26 cellular contexts compared by ENCODE assay signal in genomic region chr1:109351457-109351856, GRCh38. TPM values are rescaled to one million over a fixed set of nuclear protein-coding genes. Genes with fewer than 3 reads are reported as not detected.
A peak's percentile ranks its signal among the peaks of the same experiment; 100 is the strongest.
DNase-seq lines count a peak whose midpoint lies in the region; ATAC-seq, FAIRE-seq and TF ChIP-seq lines count a peak whose summit lies in the region.
"Had no signal": no experiment of that assay in that cellular context is flagged by ENCODE, and none has a peak within 500 bp of the region (broad histone marks: within the 10 kb centered on the region; RNA-seq: fewer than 3 reads in every experiment).

No MANE protein-coding gene starts in this region.

- no peak overlapping the region for H3K56ac ChIP-seq in H9 (ENCODE audit: insufficient read length, low read depth, low read length)

- CTCF ChIA-PET in CD8-positive, alpha-beta T cell (lab: Charles Lee), result interaction anchor here (1.4 kb wide), 1 partner anchor 31 kb away, joined by 5 read pairs; no protein-coding TSS in a partner anchor

- H2BK20ac ChIP-seq in H9 (ENCODE audit: low read depth, low read length, poor library complexity, severe bottlenecking), result no peak overlapping the region

- H3K27me3 Mint-ChIP-seq in H9 (ENCODE audit: low read depth), result no peaks in the 10 kb centered on the region
- H3K27me3 Mint-ChIP-seq in CD8-positive, alpha-beta T cell (ENCODE audit: low read depth), result no peaks in the 10 kb centered on the region

- H2BK5ac ChIP-seq in H9 (ENCODE audit: insufficient read length, low read length), result no peak overlapping the region

- no peak overlapping the region for H3K27ac ChIP-seq in H9 (ENCODE audit: insufficient read length, low read depth, low read length)
- H3K27ac ChIP-seq in colonic mucosa, result peak overlapping the region; percentile 1
- peak overlapping the region; percentile 16 to 63 for H3K27ac ChIP-seq in small intestine (ENCODE audit: low read depth in 1 of 2, low read length in 1 of 2)
- H3K27ac ChIP-seq in effector memory CD4-positive, alpha-beta T cell (ENCODE audit: insufficient read depth, low read length, poor library complexity, severe bottlenecking), result no peak overlapping the region
- no peak overlapping the region for H3K27ac ChIP-seq in CD8-positive, alpha-beta T cell (ENCODE audit: low read depth, low read length)
- H3K27ac ChIP-seq: SJSA1 had no signal

- H3K4me1 Mint-ChIP-seq in H9, result peaks cover 2 to 5% of the 10 kb centered on the region in 2 experiments; a peak in 3 of 4 replicates
- no peaks in the 10 kb centered on the region for H3K4me1 Mint-ChIP-seq in CD8-positive, alpha-beta T cell (ENCODE audit: low read depth)

- no peak overlapping the region for H3K4me2 ChIP-seq in H9 (ENCODE audit: insufficient read depth, insufficient read length, low read length)

- no peak overlapping the region for H4K91ac ChIP-seq in H9 (ENCODE audit: insufficient read length, low read depth, low read length)

- no peak overlapping the region for H4K5ac ChIP-seq in H9 (ENCODE audit: insufficient read length, low read depth, low read length)

- no peaks in the 10 kb centered on the region for H3K23me2 ChIP-seq in H9 (ENCODE audit: insufficient read length, low read depth, low read length, poor library complexity, severe bottlenecking)

- H3K9me3 ChIP-seq in H9 (ENCODE audit: control insufficient read depth, low read depth, low read length) (no peaks in the 10 kb centered on the region), colonic mucosa (no peaks in the 10 kb centered on the region), small intestine (ENCODE audit: control insufficient read depth, low read depth) (no peaks in the 10 kb centered on the region)
- no peaks in the 10 kb centered on the region for H3K9me3 ChIP-seq in effector memory CD4-positive, alpha-beta T cell (ENCODE audit: control insufficient read depth, low read length)
- no peaks in the 10 kb centered on the region for H3K9me3 ChIP-seq in CD8-positive, alpha-beta T cell (ENCODE audit: low read length)
- H3K9me3 ChIP-seq: SJSA1 had no signal

- H2BK120ac ChIP-seq in H9 (ENCODE audit: low read depth, low read length, poor library complexity, severe bottlenecking), result no peak overlapping the region

- POLR2A ChIA-PET in CD8-positive, alpha-beta T cell (lab: Charles Lee), result no interaction called here

- H3T11ph ChIP-seq in H9 (ENCODE audit: low read length), result no peak overlapping the region

- H2BK12ac ChIP-seq in H9 (ENCODE audit: insufficient read length, low read depth, low read length), result no peak overlapping the region

- H3K9ac ChIP-seq in H9 (ENCODE audit: extremely low read depth, insufficient read length, low read length), result no peak overlapping the region
- H3K9ac ChIP-seq in colonic mucosa (ENCODE audit: low read depth in 2 of 2, low read length in 2 of 2), result peak overlapping the region in 1 of 2 donors; percentile 59

- H3K9me3 Mint-ChIP-seq in H9, result no peaks in the 10 kb centered on the region; a peak in 1 of 5 replicates
- no peaks in the 10 kb centered on the region for H3K9me3 Mint-ChIP-seq in CD8-positive, alpha-beta T cell

- no CpG with 5 or more reads among the region's 5 CpGs for WGBS in H9 (ENCODE audit: extremely low coverage, insufficient read length, low lambda C conversion rate)
- 18 to 66% (median 38%) methylated on average over 5 of the region's 5 CpGs for WGBS in small intestine, 3 donors

- H4K20me1 ChIP-seq in H9 (ENCODE audit: control insufficient read depth, insufficient read depth, insufficient read length), result no peaks in the 10 kb centered on the region

- no peak overlapping the region for H2AFZ ChIP-seq in H9 (ENCODE audit: low read length)

- H3K14ac ChIP-seq in H9 (ENCODE audit: insufficient read depth, low read length), result no peak overlapping the region

- H2BK15ac ChIP-seq in H9 (ENCODE audit: low read depth, low read length), result no peak overlapping the region

- peaks cover 3 to 49% (median 43%) of the 10 kb centered on the region in 3 experiments for H3K36me3 Mint-ChIP-seq in H9 (ENCODE audit: insufficient read depth in 1 of 3, low read depth in 3 of 3)
- no peaks in the 10 kb centered on the region for H3K36me3 Mint-ChIP-seq in CD8-positive, alpha-beta T cell

- no peaks in the 10 kb centered on the region for H3K27me3 ChIP-seq in H9 (ENCODE audit: insufficient read depth, low read length)
- no peaks in the 10 kb centered on the region for H3K27me3 ChIP-seq in colonic mucosa
- no peaks in the 10 kb centered on the region for H3K27me3 ChIP-seq in small intestine (ENCODE audit: control insufficient read depth in 2 of 2, insufficient read depth in 2 of 2, low read length in 2 of 2)
- H3K27me3 ChIP-seq in effector memory CD4-positive, alpha-beta T cell (replicated peaks; ENCODE audit: control insufficient read depth, insufficient read depth, low read length, poor library complexity, severe bottlenecking), result no peaks in the 10 kb centered on the region
- no peaks in the 10 kb centered on the region for H3K27me3 ChIP-seq in CD8-positive, alpha-beta T cell (ENCODE audit: insufficient read depth, low read length)
- H3K27me3 ChIP-seq: SJSA1 had no signal

- TF ChIP-seq CTCF in H9 (conservative IDR thresholded peaks at IDR 0.05), result no peak
- no peak for TF ChIP-seq CTCF in colonic mucosa (IDR thresholded peaks at IDR 0.05)
- TF ChIP-seq CTCF in CD8-positive, alpha-beta T cell (IDR thresholded peaks at IDR 0.05), result no peak

- no peak overlapping the region for H3K23ac ChIP-seq in H9 (ENCODE audit: insufficient read length, low read depth, low read length)

- H2AK5ac ChIP-seq in H9 (ENCODE audit: insufficient read length, low read length), result no peak overlapping the region

- H3K36me3 ChIP-seq in colonic mucosa (no peaks in the 10 kb centered on the region), small intestine (ENCODE audit: control insufficient read depth in 2 of 2, insufficient read depth in 2 of 2, low read length in 2 of 2) (peaks cover 0 to 1% of the 10 kb centered on the region in 2 donors)
- H3K36me3 ChIP-seq in effector memory CD4-positive, alpha-beta T cell (ENCODE audit: control insufficient read depth, insufficient read depth, low read length), result no peaks in the 10 kb centered on the region
- H3K36me3 ChIP-seq in CD8-positive, alpha-beta T cell (ENCODE audit: insufficient read depth, low read length), result no peaks in the 10 kb centered on the region
- H3K36me3 ChIP-seq: SJSA1 had no signal

- H3K79me2 ChIP-seq in H9 (ENCODE audit: insufficient read depth, low read length), result no peaks in the 10 kb centered on the region

- intact Hi-C loops in colonic mucosa (cut with DNase I) (loop anchor here (5.0 kb wide), 1 partner anchor 41 kb away; no protein-coding TSS in a partner anchor), left colon (cut with DNase I, micrococcal nuclease) (no loop called here)
- intact Hi-C loops in CD8-positive, alpha-beta T cell (cut with DNase I, micrococcal nuclease), result no loop called here

- H3K27ac Mint-ChIP-seq in H9, result no peak overlapping the region; a peak in 1 of 7 replicates
- H3K27ac Mint-ChIP-seq in CD8-positive, alpha-beta T cell, result no peak overlapping the region

- no peak for FAIRE-seq in small intestine (lab: Jason Lieb, UNC)
- FAIRE-seq: G401.6, GM12892 had no signal

- no peak overlapping the region for H3K4me3 Mint-ChIP-seq in H9
- H3K4me3 Mint-ChIP-seq in CD8-positive, alpha-beta T cell, result no peak overlapping the region

- H3K18ac ChIP-seq in H9 (ENCODE audit: insufficient read length, low read depth, low read length), result no peak overlapping the region

- H3K79me1 ChIP-seq in H9 (ENCODE audit: insufficient read depth, low read depth, low read length, poor library complexity, severe bottlenecking), result no peaks in the 10 kb centered on the region

- H3K4me3 ChIP-seq in colonic mucosa, result no peak overlapping the region
- no peak overlapping the region for H3K4me3 ChIP-seq in small intestine (ENCODE audit: low read depth in 1 of 2, low read length in 2 of 2)
- H3K4me3 ChIP-seq in effector memory CD4-positive, alpha-beta T cell (ENCODE audit: insufficient read depth, low read depth, low read length, poor library complexity, severe bottlenecking), result no peak overlapping the region
- H3K4me3 ChIP-seq in CD8-positive, alpha-beta T cell (ENCODE audit: low read depth, low read length), result no peak overlapping the region
- H3K4me3 ChIP-seq: SJSA1 had no signal

- DNase-seq in H9, result no peak
- peak; percentile 65 for DNase-seq in colonic mucosa
- peak; percentile 30 to 65 for DNase-seq in left colon
- DNase-seq in small intestine, result peak; percentile 96
- DNase-seq in effector memory CD4-positive, alpha-beta T cell, result no peak
- DNase-seq in CD8-positive, alpha-beta T cell, result no peak
- DNase-seq: AML-193; C1 segment of cervical spinal cord; GOT3; Kasumi-1; NCI-H1417; NCI-H187 treated with DMSO at 0.1 percent for 48 hours; NCI-H2227 treated with DMSO at 0.1 percent for 48 hours; NCI-H510A; NCI-H748 treated with DMSO at 0.1 percent for 48 hours; NK-92 treated with Interleukin-12 subunit alpha and Interleukin-12 subunit beta, amount 100 ng/mL, for 24 hours had no signal

- peak overlapping the region; percentile 19 for H4K8ac ChIP-seq in H9 (replicated peaks; ENCODE audit: insufficient read length, low read depth, low read length)

- no peak overlapping the region for H3K4ac ChIP-seq in H9 (ENCODE audit: low read depth, low read length)

- ATAC-seq in left colon (peak; percentile 96), HG02798 (IDR thresholded peaks at IDR 0.05; ENCODE audit: poor library complexity, unreplicated experiment) (no peak), GM19452 (IDR thresholded peaks at IDR 0.05; ENCODE audit: unreplicated experiment) (no peak)
- no peak for ATAC-seq in CD8-positive, alpha-beta T cell
- ATAC-seq: HCT116, Panc1 had no signal

- H3K4me1 ChIP-seq in H9 (ENCODE audit: insufficient read depth, low read length), result no peaks in the 10 kb centered on the region
- peaks cover 3% of the 10 kb centered on the region for H3K4me1 ChIP-seq in colonic mucosa
- H3K4me1 ChIP-seq in small intestine (ENCODE audit: control insufficient read depth in 2 of 2, insufficient read depth in 1 of 2, low read depth in 1 of 2, low read length in 1 of 2), result no peaks in the 10 kb centered on the region
- H3K4me1 ChIP-seq in effector memory CD4-positive, alpha-beta T cell (ENCODE audit: control insufficient read depth, insufficient read depth, low read length, poor library complexity, severe bottlenecking), result no peaks in the 10 kb centered on the region
- no peaks in the 10 kb centered on the region for H3K4me1 ChIP-seq in CD8-positive, alpha-beta T cell (ENCODE audit: insufficient read depth, low read length)

RNA-seq across cellular contexts. Expression of gene MYBPHL, which starts 44.6 kb away (rescaled TPM):
- 0.59 and 1.1 TPM in 2 replicates for total RNA-seq in H9 (2021)
- total RNA-seq in colonic mucosa, result not detected
- not detected for total RNA-seq in left colon
- polyA plus RNA-seq in small intestine, result under 1 TPM in 1 of 3 donors, not detected in 2; 0.16 TPM
- not detected for total RNA-seq in CD8-positive, alpha-beta T cell
- total RNA-seq: A172, Daoy, SJSA1 had no signal
- polyA plus RNA-seq: AG04450 had no signal

RNA-seq across cellular contexts. Expression of gene SORT1, which starts 46.3 kb away (rescaled TPM):
- total RNA-seq in H9 (2021) (41.5 and 47.9 TPM in 2 replicates), colonic mucosa (100 to 1,000 TPM in 1 of 2 donors, 10 to 100 TPM in 1; 76.2 to 134 TPM), left colon (100 to 1,000 TPM; 123 to 124 TPM)
- polyA plus RNA-seq in small intestine, result 10 to 100 TPM in 2 of 3 donors, 1 to 10 TPM in 1; 7.0 to 35.7 (median 11.4) TPM
- under 1 TPM; 0.61 to 0.73 TPM for total RNA-seq in CD8-positive, alpha-beta T cell

Comparison
In these comparisons a context has a peak if more than half of its experiments do, and no peak if none do; other contexts are left out.
1. DNase-seq: peak in colonic mucosa (single experiment), left colon (2 of 2) and small intestine (single experiment); none in H9 (single experiment), effector memory CD4-positive, alpha-beta T cell (0 of 3) and CD8-positive, alpha-beta T cell (0 of 7).
2. H3K27ac ChIP-seq: peak in colonic mucosa (single experiment) and small intestine (2 of 2); none in H9 (single experiment), effector memory CD4-positive, alpha-beta T cell (single experiment) and CD8-positive, alpha-beta T cell (single experiment).
3. RNA of gene SORT1, which starts 46.3 kb away (total RNA-seq): 76.2 to 134 TPM in colonic mucosa, 123 to 124 TPM in left colon and 41.5 to 47.9 TPM in H9; 0.61 to 0.73 TPM in CD8-positive, alpha-beta T cell; every median in the first group is over 10 times any median in the second.